7 cellular contexts compared by ENCODE assay signal in the genomic region with DNA sequence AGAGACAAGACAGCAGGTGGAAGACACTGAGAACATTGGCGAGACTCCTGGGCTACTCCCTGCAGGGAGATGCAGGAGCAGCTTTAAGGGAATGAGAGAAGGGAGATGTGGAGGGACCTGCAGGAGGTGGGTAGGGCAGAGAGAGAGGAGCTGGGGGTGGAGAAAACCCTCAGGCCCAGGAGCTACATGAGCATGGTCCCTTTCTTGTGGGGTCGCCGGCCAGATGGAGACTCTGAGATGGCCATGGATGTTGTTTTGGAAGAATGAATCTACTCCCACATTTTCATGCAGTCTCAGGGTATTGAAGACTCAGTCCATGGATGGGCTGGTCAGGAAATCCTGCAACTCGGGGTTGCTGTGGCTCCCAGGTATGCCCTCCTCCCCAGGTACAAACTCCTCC.
"Had no signal": no experiment of that assay in that cellular context is flagged by ENCODE, and none has a peak within 500 bp of the region (broad histone marks: within the 10 kb centered on the region; RNA-seq: fewer than 3 reads in every experiment).

No MANE protein-coding gene starts in this region.

- H3K27ac Mint-ChIP-seq: HFFc6 had no signal

- H3K4me3 Mint-ChIP-seq: HFFc6 had no signal

- ATAC-seq: HCT116, K562 had no signal

- DNase-seq: GM23248, GOT3, H7, HFFc6, IMR-90 had no signal
